Comparison of ENCODE assay signal across 2 cellular contexts in genomic region chr6:53629862-53630532, GRCh38.
TF ChIP-seq lines count a peak whose summit lies in the region.

No MANE protein-coding gene starts in this region.

TF ChIP-seq in IMR-90, 13 proteins besides CTCF, POLR2A, EP300 and RAD21:
- peak; percentile 80 for TF ChIP-seq CEBPB (IDR thresholded peaks at IDR 0.05; ENCODE audit: low read depth, low read length)
- no peak for TF ChIP-seq FOS (IDR thresholded peaks at IDR 0.05; ENCODE audit: low read depth, low read length)
TF ChIP-seq in IMR-90: peak in this region for 1.

TF ChIP-seq in K562, 482 proteins besides CTCF, POLR2A, EP300 and RAD21 (continues in another document):
- TF ChIP-seq ZBTB9 (CRISPR knock-in tag; IDR thresholded peaks at IDR 0.05) (peak; percentile 61; the same call in 1 of the 2 replicates), SAFB2 (IDR thresholded peaks at IDR 0.05; ENCODE audit: borderline replicate concordance, low read depth, low read length, severe bottlenecking) (no peak), NR4A1 (CRISPR knock-in tag; IDR thresholded peaks at IDR 0.05) (no peak), NR4A1 (tag; IDR thresholded peaks at IDR 0.05) (peak; percentile 67), C11orf30 (IDR thresholded peaks at IDR 0.05; ENCODE audit: low read depth) (no peak), ATF7 (IDR thresholded peaks at IDR 0.05) (peak; percentile 91), ZNF217 (CRISPR knock-in tag; IDR thresholded peaks at IDR 0.05) (no peak), ZNF584 (CRISPR knock-in tag; IDR thresholded peaks at IDR 0.05; ENCODE audit: low read depth) (peak; percentile 68), RREB1 (CRISPR knock-in tag; IDR thresholded peaks at IDR 0.05) (0 out of 2 replicates have a peak, but pooled peaks have one; percentile 43), ZNF589 (CRISPR knock-in tag; IDR thresholded peaks at IDR 0.05; ENCODE audit: low read depth) (peak; percentile 62), SMARCA4 (IDR thresholded peaks at IDR 0.05) (peak; percentile 84; the same call in 1 of the 2 replicates), NR2C1 (IDR thresholded peaks at IDR 0.05) (no peak), NR2C1 (tag; IDR thresholded peaks at IDR 0.05) (0 out of 2 replicates have a peak, but pooled peaks have one; percentile 28), ZKSCAN8 (CRISPR knock-in tag; IDR thresholded peaks at IDR 0.05) (peak; percentile 26; the same call in 1 of the 2 replicates), ZNF592 (IDR thresholded peaks at IDR 0.05) (no peak), NFRKB (IDR thresholded peaks at IDR 0.05; ENCODE audit: low read depth) (0 out of 2 replicates have a peak, but pooled peaks have one; percentile 22), NFXL1 (CRISPR knock-in tag; IDR thresholded peaks at IDR 0.05) (peak; percentile 65; the same call in 1 of the 2 replicates), MECOM (CRISPR knock-in tag; IDR thresholded peaks at IDR 0.05) (peak; percentile 75), KLF10 (CRISPR knock-in tag; IDR thresholded peaks at IDR 0.05) (no peak), ZNF175 (CRISPR knock-in tag; IDR thresholded peaks at IDR 0.05; ENCODE audit: low read depth) (peak; percentile 51; the same call in 1 of the 2 replicates), DDX20 (tag; IDR thresholded peaks at IDR 0.05; ENCODE audit: low read depth) (peak; percentile 59; the same call in 1 of the 2 replicates), SMARCA5 (IDR thresholded peaks at IDR 0.05) (no peak), ZNF76 (CRISPR knock-in tag; IDR thresholded peaks at IDR 0.05; ENCODE audit: borderline replicate concordance) (no peak), PTTG1 (tag; IDR thresholded peaks at IDR 0.05; ENCODE audit: low read depth) (0 out of 2 replicates have a peak, but pooled peaks have one; percentile 22), CEBPB (tag; IDR thresholded peaks at IDR 0.05) (peak; percentile 93), PHB2 (IDR thresholded peaks at IDR 0.05; ENCODE audit: low read depth) (no peak), SMAD4 (CRISPR knock-in tag; conservative IDR thresholded peaks at IDR 0.05) (peak; percentile 62), KLF1 (tag; IDR thresholded peaks at IDR 0.05) (no peak), ZBTB17 (CRISPR knock-in tag; IDR thresholded peaks at IDR 0.05) (0 out of 2 replicates have a peak, but pooled peaks have one; percentile 45), HDAC2 (IDR thresholded peaks at IDR 0.05) (0 out of 2 replicates have a peak, but pooled peaks have one; percentile 47), ZSCAN32 (CRISPR knock-in tag; IDR thresholded peaks at IDR 0.05) (peak; percentile 99), FOSL1 (tag; conservative IDR thresholded peaks at IDR 0.05) (peak; percentile 50), ZNF780A (CRISPR knock-in tag; IDR thresholded peaks at IDR 0.05) (no peak), SMAD3 (CRISPR knock-in tag; conservative IDR thresholded peaks at IDR 0.05) (no peak), ESRRA (IDR thresholded peaks at IDR 0.05; ENCODE audit: borderline replicate concordance, low read depth) (peak; percentile 54; the same call in 1 of the 2 replicates), SOX6 (IDR thresholded peaks at IDR 0.05) (peak; percentile 91), NR2C2 (CRISPR knock-in tag; IDR thresholded peaks at IDR 0.05) (no peak), NR2C2 (tag; IDR thresholded peaks at IDR 0.05) (peak; percentile 54; the same call in 1 of the 2 replicates), JUNB (CRISPR knock-in tag; conservative IDR thresholded peaks at IDR 0.05) (peak; percentile 68; the same call in 1 of the 2 replicates)
- TF ChIP-seq, protein P1, sequence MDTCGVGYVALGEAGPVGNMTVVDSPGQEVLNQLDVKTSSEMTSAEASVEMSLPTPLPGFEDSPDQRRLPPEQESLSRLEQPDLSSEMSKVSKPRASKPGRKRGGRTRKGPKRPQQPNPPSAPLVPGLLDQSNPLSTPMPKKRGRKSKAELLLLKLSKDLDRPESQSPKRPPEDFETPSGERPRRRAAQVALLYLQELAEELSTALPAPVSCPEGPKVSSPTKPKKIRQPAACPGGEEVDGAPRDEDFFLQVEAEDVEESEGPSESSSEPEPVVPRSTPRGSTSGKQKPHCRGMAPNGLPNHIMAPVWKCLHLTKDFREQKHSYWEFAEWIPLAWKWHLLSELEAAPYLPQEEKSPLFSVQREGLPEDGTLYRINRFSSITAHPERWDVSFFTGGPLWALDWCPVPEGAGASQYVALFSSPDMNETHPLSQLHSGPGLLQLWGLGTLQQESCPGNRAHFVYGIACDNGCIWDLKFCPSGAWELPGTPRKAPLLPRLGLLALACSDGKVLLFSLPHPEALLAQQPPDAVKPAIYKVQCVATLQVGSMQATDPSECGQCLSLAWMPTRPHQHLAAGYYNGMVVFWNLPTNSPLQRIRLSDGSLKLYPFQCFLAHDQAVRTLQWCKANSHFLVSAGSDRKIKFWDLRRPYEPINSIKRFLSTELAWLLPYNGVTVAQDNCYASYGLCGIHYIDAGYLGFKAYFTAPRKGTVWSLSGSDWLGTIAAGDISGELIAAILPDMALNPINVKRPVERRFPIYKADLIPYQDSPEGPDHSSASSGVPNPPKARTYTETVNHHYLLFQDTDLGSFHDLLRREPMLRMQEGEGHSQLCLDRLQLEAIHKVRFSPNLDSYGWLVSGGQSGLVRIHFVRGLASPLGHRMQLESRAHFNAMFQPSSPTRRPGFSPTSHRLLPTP (IDR thresholded peaks at IDR 0.05; ENCODE audit: borderline replicate concordance, extremely low read depth, insufficient read length) = no peak
- TF ChIP-seq, protein P2, sequence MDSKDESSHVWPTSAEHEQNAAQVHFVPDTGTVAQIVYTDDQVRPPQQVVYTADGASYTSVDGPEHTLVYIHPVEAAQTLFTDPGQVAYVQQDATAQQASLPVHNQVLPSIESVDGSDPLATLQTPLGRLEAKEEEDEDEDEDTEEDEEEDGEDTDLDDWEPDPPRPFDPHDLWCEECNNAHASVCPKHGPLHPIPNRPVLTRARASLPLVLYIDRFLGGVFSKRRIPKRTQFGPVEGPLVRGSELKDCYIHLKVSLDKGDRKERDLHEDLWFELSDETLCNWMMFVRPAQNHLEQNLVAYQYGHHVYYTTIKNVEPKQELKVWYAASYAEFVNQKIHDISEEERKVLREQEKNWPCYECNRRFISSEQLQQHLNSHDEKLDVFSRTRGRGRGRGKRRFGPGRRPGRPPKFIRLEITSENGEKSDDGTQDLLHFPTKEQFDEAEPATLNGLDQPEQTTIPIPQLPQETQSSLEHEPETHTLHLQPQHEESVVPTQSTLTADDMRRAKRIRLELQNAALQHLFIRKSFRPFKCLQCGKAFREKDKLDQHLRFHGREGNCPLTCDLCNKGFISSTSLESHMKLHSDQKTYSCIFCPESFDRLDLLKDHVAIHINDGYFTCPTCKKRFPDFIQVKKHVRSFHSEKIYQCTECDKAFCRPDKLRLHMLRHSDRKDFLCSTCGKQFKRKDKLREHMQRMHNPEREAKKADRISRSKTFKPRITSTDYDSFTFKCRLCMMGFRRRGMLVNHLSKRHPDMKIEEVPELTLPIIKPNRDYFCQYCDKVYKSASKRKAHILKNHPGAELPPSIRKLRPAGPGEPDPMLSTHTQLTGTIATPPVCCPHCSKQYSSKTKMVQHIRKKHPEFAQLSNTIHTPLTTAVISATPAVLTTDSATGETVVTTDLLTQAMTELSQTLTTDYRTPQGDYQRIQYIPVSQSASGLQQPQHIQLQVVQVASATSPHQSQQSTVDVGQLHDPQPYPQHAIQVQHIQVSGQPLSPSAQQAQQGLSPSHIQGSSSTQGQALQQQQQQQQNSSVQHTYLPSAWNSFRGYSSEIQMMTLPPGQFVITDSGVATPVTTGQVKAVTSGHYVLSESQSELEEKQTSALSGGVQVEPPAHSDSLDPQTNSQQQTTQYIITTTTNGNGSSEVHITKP (IDR thresholded peaks at IDR 0.05; ENCODE audit: partially characterized antibody) = peak; percentile 84
- TF ChIP-seq, protein P3, sequence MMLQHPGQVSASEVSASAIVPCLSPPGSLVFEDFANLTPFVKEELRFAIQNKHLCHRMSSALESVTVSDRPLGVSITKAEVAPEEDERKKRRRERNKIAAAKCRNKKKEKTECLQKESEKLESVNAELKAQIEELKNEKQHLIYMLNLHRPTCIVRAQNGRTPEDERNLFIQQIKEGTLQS (IDR thresholded peaks at IDR 0.05) = peak; percentile 99
- TF ChIP-seq, protein P3 (CRISPR knock-in tag; conservative IDR thresholded peaks at IDR 0.05) = no peak
